ENCODE assay signal across 19 cellular contexts in the genomic region with DNA sequence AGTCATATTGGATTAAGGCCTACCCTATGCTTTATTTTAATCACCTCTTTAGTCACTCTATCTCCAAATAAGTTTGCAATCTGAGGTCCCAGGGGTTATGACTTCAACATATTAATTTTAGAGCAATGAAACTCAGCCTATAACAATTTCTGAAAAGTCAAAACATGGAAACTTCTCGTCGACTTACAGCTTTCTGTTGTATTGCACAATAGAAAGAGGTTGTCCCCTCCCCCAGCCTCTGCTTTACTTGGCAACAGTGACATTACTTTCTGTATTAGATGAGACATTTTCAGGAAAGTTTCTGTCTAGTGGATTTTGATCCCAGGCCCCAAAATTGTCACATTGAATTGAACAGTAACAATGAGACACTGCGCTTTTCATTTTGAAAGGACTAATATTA.
"Had no signal": no experiment of that assay in that cellular context is flagged by ENCODE, and none has a peak within 500 bp of the region (broad histone marks: within the 10 kb centered on the region; RNA-seq: fewer than 3 reads in every experiment).

No MANE protein-coding gene starts in this region.

- H3K27me3 ChIP-seq: right atrium auricular region had no signal

- H3K36me3 ChIP-seq: prostate gland, right atrium auricular region had no signal

- H3K27ac Mint-ChIP-seq: activated CD4-positive, alpha-beta T cell treated with anti-CD3 and anti-CD28 coated beads, Interleukin-2, amount 10 ng/mL, durations not matched to agents 7 days and 5 days; activated T-cell treated with anti-CD3 and anti-CD28 coated beads, Interleukin-2, amount 50 U/mL, for 72 hours; immature natural killer cell; naive thymus-derived CD8-positive, alpha-beta T cell; stimulated activated naive CD8-positive, alpha-beta T cell treated with anti-CD3 and anti-CD28 coated beads, Interleukin-15, amount 100 ng/mL, for 72 hours; T-helper 1 cell treated with Interleukin-12 subunit alpha and Interleukin-12 subunit beta and Interleukin-4 antibody, amounts not matched to agents 30 μg/mL and 1 μg/mL, for 36 hours; type B pancreatic cell had no signal

- H3K9me3 Mint-ChIP-seq: activated CD4-positive, alpha-beta T cell treated with anti-CD3 and anti-CD28 coated beads, Interleukin-2, amount 10 ng/mL, durations not matched to agents 7 days and 5 days; activated T-cell treated with anti-CD3 and anti-CD28 coated beads, Interleukin-2, amount 50 U/mL, for 72 hours; stimulated activated naive CD8-positive, alpha-beta T cell treated with anti-CD3 and anti-CD28 coated beads, Interleukin-15, amount 100 ng/mL, for 72 hours; T-helper 1 cell treated with Interleukin-12 subunit alpha and Interleukin-12 subunit beta and Interleukin-4 antibody, amounts not matched to agents 30 μg/mL and 1 μg/mL, for 36 hours; type B pancreatic cell had no signal

- ATAC-seq: activated CD4-positive, CD25-positive, alpha-beta regulatory T cell treated with anti-CD3 and anti-CD28 coated beads, Interleukin-2, amount 50 U/mL, for 24 hours; activated T-cell treated with anti-CD3 and anti-CD28 coated beads, Interleukin-2, amount 50 U/mL, for 72 hours; esophagus mucosa; naive thymus-derived CD8-positive, alpha-beta T cell; stimulated activated naive CD8-positive, alpha-beta T cell treated with anti-CD3 and anti-CD28 coated beads, Interleukin-15, amount 100 ng/mL, for 72 hours had no signal

- H3K4me3 ChIP-seq: prostate gland, right atrium auricular region, skin epidermis had no signal

- H3K36me3 Mint-ChIP-seq: immature natural killer cell; naive thymus-derived CD8-positive, alpha-beta T cell; type B pancreatic cell had no signal

- H3K27ac ChIP-seq: prostate gland, right atrium auricular region, skin epidermis had no signal

- H3K9me3 ChIP-seq: prostate gland, right atrium auricular region had no signal

- H3K4me1 Mint-ChIP-seq: activated CD4-positive, alpha-beta T cell treated with anti-CD3 and anti-CD28 coated beads, Interleukin-2, amount 10 ng/mL, durations not matched to agents 7 days and 5 days; immature natural killer cell; naive thymus-derived CD8-positive, alpha-beta T cell; stimulated activated naive CD8-positive, alpha-beta T cell treated with anti-CD3 and anti-CD28 coated beads, Interleukin-15, amount 100 ng/mL, for 72 hours had no signal

- H3K4me3 Mint-ChIP-seq: activated CD4-positive, alpha-beta T cell treated with anti-CD3 and anti-CD28 coated beads, Interleukin-2, amount 10 ng/mL, durations not matched to agents 7 days and 5 days; activated T-cell treated with anti-CD3 and anti-CD28 coated beads, Interleukin-2, amount 50 U/mL, for 72 hours; immature natural killer cell; naive thymus-derived CD8-positive, alpha-beta T cell; stimulated activated naive CD8-positive, alpha-beta T cell treated with anti-CD3 and anti-CD28 coated beads, Interleukin-15, amount 100 ng/mL, for 72 hours; T-helper 1 cell treated with Interleukin-12 subunit alpha and Interleukin-12 subunit beta and Interleukin-4 antibody, amounts not matched to agents 30 μg/mL and 1 μg/mL, for 36 hours; type B pancreatic cell had no signal

- DNase-seq: activated CD4-positive, alpha-beta T cell treated with anti-CD3 and anti-CD28 coated beads, Interleukin-2, amount 10 ng/mL, durations not matched to agents 7 days and 5 days; activated effector memory CD4-positive, alpha-beta T cell treated with anti-CD3 and anti-CD28 coated beads, Interleukin-2, amount 50 U/mL, for 16 hours; activated naive CD4-positive, alpha-beta T cell treated with anti-CD3 and anti-CD28 coated beads, Interleukin-2, amount 50 U/mL, for 16 hours; activated T-cell treated with anti-CD3 and anti-CD28 coated beads, Interleukin-2, amount 50 U/mL, for 72 hours; aorta; effector CD4-positive, alpha-beta T cell; immature natural killer cell; mesenchymal stem cell; naive thymus-derived CD8-positive, alpha-beta T cell; stimulated activated CD4-positive, alpha-beta T cell treated with anti-CD3 and anti-CD28 coated beads, Interleukin-15, amount 100 ng/mL, for 24 hours; stimulated activated CD4-positive, alpha-beta T cell treated with anti-CD3 and anti-CD28 coated beads, Interleukin-2, amount 100 ng/mL, for 48 hours; stimulated activated naive CD8-positive, alpha-beta T cell treated with anti-CD3 and anti-CD28 coated beads, Interleukin-15, amount 100 ng/mL, for 72 hours had no signal

- H3K27me3 Mint-ChIP-seq: activated CD4-positive, alpha-beta T cell treated with anti-CD3 and anti-CD28 coated beads, Interleukin-2, amount 10 ng/mL, durations not matched to agents 7 days and 5 days; naive thymus-derived CD8-positive, alpha-beta T cell; stimulated activated naive CD8-positive, alpha-beta T cell treated with anti-CD3 and anti-CD28 coated beads, Interleukin-15, amount 100 ng/mL, for 72 hours; type B pancreatic cell had no signal

- H3K4me1 ChIP-seq: prostate gland, right atrium auricular region had no signal
